In genomic region chr7:143393267-143394041, GRCh38 we compare ENCODE assay signal across 1 cellular context.
A peak's percentile ranks its signal among the peaks of the same experiment; 100 is the strongest.
TF ChIP-seq lines count a peak whose summit lies in the region.

No MANE protein-coding gene starts in this region.

TF ChIP-seq in HepG2, 621 proteins besides CTCF, POLR2A, EP300 and RAD21 (continued from another document and continues in another):
- TF ChIP-seq, protein P1, sequence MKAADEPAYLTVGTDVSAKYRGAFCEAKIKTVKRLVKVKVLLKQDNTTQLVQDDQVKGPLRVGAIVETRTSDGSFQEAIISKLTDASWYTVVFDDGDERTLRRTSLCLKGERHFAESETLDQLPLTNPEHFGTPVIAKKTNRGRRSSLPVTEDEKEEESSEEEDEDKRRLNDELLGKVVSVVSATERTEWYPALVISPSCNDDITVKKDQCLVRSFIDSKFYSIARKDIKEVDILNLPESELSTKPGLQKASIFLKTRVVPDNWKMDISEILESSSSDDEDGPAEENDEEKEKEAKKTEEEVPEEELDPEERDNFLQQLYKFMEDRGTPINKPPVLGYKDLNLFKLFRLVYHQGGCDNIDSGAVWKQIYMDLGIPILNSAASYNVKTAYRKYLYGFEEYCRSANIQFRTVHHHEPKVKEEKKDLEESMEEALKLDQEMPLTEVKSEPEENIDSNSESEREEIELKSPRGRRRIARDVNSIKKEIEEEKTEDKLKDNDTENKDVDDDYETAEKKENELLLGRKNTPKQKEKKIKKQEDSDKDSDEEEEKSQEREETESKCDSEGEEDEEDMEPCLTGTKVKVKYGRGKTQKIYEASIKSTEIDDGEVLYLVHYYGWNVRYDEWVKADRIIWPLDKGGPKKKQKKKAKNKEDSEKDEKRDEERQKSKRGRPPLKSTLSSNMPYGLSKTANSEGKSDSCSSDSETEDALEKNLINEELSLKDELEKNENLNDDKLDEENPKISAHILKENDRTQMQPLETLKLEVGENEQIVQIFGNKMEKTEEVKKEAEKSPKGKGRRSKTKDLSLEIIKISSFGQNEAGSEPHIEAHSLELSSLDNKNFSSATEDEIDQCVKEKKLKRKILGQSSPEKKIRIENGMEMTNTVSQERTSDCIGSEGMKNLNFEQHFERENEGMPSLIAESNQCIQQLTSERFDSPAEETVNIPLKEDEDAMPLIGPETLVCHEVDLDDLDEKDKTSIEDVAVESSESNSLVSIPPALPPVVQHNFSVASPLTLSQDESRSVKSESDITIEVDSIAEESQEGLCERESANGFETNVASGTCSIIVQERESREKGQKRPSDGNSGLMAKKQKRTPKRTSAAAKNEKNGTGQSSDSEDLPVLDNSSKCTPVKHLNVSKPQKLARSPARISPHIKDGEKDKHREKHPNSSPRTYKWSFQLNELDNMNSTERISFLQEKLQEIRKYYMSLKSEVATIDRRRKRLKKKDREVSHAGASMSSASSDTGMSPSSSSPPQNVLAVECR (CRISPR knock-in tag; IDR thresholded peaks at IDR 0.05; ENCODE audit: borderline replicate concordance): peak; percentile 58; the same call in 1 of the 2 replicates
- TF ChIP-seq GATAD2A (CRISPR knock-in tag; IDR thresholded peaks at IDR 0.05): peak; percentile 91
- TF ChIP-seq SMAD3 (CRISPR knock-in tag; IDR thresholded peaks at IDR 0.05): peak; percentile 65; the same call in 1 of the 2 replicates
- no peak for TF ChIP-seq DNMT3B (CRISPR knock-in tag; conservative IDR thresholded peaks at IDR 0.05)
- TF ChIP-seq KAT8 (CRISPR knock-in tag; IDR thresholded peaks at IDR 0.05): peak; percentile 67; the same call in 1 of the 2 replicates
- peak; percentile 44 for TF ChIP-seq FOSL2 (CRISPR knock-in tag; IDR thresholded peaks at IDR 0.05)
- TF ChIP-seq LCORL (IDR thresholded peaks at IDR 0.05): no peak
- peak; percentile 59 for TF ChIP-seq LCORL (CRISPR knock-in tag; IDR thresholded peaks at IDR 0.05)
- TF ChIP-seq CC2D1A (CRISPR knock-in tag; IDR thresholded peaks at IDR 0.05): no peak
- TF ChIP-seq ZNF547 (CRISPR knock-in tag; IDR thresholded peaks at IDR 0.05): 0 out of 2 replicates have a peak, but pooled peaks have one; percentile 55
- TF ChIP-seq PPARG (CRISPR knock-in tag; conservative IDR thresholded peaks at IDR 0.05): 0 out of 2 replicates have a peak, but pooled peaks have one; percentile 36
- TF ChIP-seq, protein P2, sequence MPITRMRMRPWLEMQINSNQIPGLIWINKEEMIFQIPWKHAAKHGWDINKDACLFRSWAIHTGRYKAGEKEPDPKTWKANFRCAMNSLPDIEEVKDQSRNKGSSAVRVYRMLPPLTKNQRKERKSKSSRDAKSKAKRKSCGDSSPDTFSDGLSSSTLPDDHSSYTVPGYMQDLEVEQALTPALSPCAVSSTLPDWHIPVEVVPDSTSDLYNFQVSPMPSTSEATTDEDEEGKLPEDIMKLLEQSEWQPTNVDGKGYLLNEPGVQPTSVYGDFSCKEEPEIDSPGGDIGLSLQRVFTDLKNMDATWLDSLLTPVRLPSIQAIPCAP (CRISPR knock-in tag; IDR thresholded peaks at IDR 0.05; ENCODE audit: low read depth): no peak
- 0 out of 2 replicates have a peak, but pooled peaks have one; percentile 67 for TF ChIP-seq NR2F2 (IDR thresholded peaks at IDR 0.05; ENCODE audit: borderline replicate concordance, low read depth)
- TF ChIP-seq, protein P3, sequence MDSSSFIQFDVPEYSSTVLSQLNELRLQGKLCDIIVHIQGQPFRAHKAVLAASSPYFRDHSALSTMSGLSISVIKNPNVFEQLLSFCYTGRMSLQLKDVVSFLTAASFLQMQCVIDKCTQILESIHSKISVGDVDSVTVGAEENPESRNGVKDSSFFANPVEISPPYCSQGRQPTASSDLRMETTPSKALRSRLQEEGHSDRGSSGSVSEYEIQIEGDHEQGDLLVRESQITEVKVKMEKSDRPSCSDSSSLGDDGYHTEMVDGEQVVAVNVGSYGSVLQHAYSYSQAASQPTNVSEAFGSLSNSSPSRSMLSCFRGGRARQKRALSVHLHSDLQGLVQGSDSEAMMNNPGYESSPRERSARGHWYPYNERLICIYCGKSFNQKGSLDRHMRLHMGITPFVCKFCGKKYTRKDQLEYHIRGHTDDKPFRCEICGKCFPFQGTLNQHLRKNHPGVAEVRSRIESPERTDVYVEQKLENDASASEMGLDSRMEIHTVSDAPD (CRISPR knock-in tag; IDR thresholded peaks at IDR 0.05): peak; percentile 87
- TF ChIP-seq, protein P4, sequence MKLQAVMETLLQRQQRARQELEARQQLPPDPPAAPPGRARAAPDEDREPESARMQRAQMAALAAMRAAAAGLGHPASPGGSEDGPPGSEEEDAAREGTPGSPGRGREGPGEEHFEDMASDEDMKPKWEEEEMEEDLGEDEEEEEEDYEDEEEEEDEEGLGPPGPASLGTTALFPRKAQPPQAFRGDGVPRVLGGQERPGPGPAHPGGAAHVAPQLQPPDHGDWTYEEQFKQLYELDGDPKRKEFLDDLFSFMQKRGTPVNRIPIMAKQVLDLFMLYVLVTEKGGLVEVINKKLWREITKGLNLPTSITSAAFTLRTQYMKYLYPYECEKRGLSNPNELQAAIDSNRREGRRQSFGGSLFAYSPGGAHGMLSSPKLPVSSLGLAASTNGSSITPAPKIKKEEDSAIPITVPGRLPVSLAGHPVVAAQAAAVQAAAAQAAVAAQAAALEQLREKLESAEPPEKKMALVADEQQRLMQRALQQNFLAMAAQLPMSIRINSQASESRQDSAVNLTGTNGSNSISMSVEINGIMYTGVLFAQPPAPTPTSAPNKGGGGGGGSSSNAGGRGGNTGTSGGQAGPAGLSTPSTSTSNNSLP (IDR thresholded peaks at IDR 0.05; ENCODE audit: low read depth, low read length): peak; percentile 25; the same call in 1 of the 2 replicates
- TF ChIP-seq CREM (IDR thresholded peaks at IDR 0.05): peak; percentile 51; the same call in 1 of the 2 replicates
- TF ChIP-seq CREM (CRISPR knock-in tag; IDR thresholded peaks at IDR 0.05): no peak
- TF ChIP-seq JARID2 (CRISPR knock-in tag; IDR thresholded peaks at IDR 0.05; ENCODE audit: insufficient replicate concordance): no peak
- TF ChIP-seq ZNF275 (CRISPR knock-in tag; IDR thresholded peaks at IDR 0.05; ENCODE audit: borderline replicate concordance): no peak; the same call in 1 of the 2 replicates
- no peak for TF ChIP-seq KLF13 (CRISPR knock-in tag; IDR thresholded peaks at IDR 0.05)
- peak; percentile 100 for TF ChIP-seq SALL1 (CRISPR knock-in tag; IDR thresholded peaks at IDR 0.05)
- no peak for TF ChIP-seq CCDC6 (CRISPR knock-in tag; IDR thresholded peaks at IDR 0.05)
- 0 out of 2 replicates have a peak, but pooled peaks have one; percentile 13 for TF ChIP-seq BORCS8-MEF2B (CRISPR knock-in tag; IDR thresholded peaks at IDR 0.05)
- TF ChIP-seq, protein P5, sequence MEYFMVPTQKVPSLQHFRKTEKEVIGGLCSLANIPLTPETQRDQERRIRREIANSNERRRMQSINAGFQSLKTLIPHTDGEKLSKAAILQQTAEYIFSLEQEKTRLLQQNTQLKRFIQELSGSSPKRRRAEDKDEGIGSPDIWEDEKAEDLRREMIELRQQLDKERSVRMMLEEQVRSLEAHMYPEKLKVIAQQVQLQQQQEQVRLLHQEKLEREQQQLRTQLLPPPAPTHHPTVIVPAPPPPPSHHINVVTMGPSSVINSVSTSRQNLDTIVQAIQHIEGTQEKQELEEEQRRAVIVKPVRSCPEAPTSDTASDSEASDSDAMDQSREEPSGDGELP (IDR thresholded peaks at IDR 0.05; ENCODE audit: borderline replicate concordance, low read depth): peak; percentile 45; the same call in 1 of the 2 replicates
- TF ChIP-seq ZNF121 (CRISPR knock-in tag; IDR thresholded peaks at IDR 0.05): no peak
- TF ChIP-seq GMEB1 (CRISPR knock-in tag; IDR thresholded peaks at IDR 0.05; ENCODE audit: borderline replicate concordance): peak; percentile 34; the same call in 1 of the 2 replicates
- TF ChIP-seq ZNF660 (CRISPR knock-in tag; IDR thresholded peaks at IDR 0.05; ENCODE audit: borderline replicate concordance, low read depth): no peak
- no peak for TF ChIP-seq SOX13 (IDR thresholded peaks at IDR 0.05)
- TF ChIP-seq SOX13 (CRISPR knock-in tag; conservative IDR thresholded peaks at IDR 0.05 in 1 of 2, IDR thresholded peaks at IDR 0.05 in 1 of 2): peak in 1 of 2 experiments; percentile 80; a peak in 2 of 4 replicates
- TF ChIP-seq ZBTB7B (CRISPR knock-in tag; IDR thresholded peaks at IDR 0.05): peak; percentile 75; the same call in 1 of the 2 replicates
- peak; percentile 70 to 72 for TF ChIP-seq NR2F1 (CRISPR knock-in tag; IDR thresholded peaks at IDR 0.05)
- peak; percentile 86 for TF ChIP-seq NCOA2 (CRISPR knock-in tag; IDR thresholded peaks at IDR 0.05)
- TF ChIP-seq HMGXB3 (CRISPR knock-in tag; IDR thresholded peaks at IDR 0.05; ENCODE audit: borderline replicate concordance): peak; percentile 37; the same call in 1 of the 2 replicates
- peak; percentile 83 for TF ChIP-seq MED1 (CRISPR knock-in tag; IDR thresholded peaks at IDR 0.05)
- TF ChIP-seq, protein P6, sequence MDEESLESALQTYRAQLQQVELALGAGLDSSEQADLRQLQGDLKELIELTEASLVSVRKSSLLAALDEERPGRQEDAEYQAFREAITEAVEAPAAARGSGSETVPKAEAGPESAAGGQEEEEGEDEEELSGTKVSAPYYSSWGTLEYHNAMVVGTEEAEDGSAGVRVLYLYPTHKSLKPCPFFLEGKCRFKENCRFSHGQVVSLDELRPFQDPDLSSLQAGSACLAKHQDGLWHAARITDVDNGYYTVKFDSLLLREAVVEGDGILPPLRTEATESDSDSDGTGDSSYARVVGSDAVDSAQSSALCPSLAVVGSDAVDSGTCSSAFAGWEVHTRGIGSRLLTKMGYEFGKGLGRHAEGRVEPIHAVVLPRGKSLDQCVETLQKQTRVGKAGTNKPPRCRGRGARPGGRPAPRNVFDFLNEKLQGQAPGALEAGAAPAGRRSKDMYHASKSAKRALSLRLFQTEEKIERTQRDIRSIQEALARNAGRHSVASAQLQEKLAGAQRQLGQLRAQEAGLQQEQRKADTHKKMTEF (CRISPR knock-in tag; IDR thresholded peaks at IDR 0.05): peak; percentile 79; the same call in 1 of the 2 replicates
- peak; percentile 71; the same call in 1 of the 2 replicates for TF ChIP-seq RFXAP (CRISPR knock-in tag; IDR thresholded peaks at IDR 0.05; ENCODE audit: borderline replicate concordance)
- TF ChIP-seq ZIK1 (CRISPR knock-in tag; IDR thresholded peaks at IDR 0.05; ENCODE audit: borderline replicate concordance, low read depth): no peak
- peak; percentile 90 for TF ChIP-seq NCOR1 (IDR thresholded peaks at IDR 0.05; ENCODE audit: borderline replicate concordance, low read length)
- no peak for TF ChIP-seq ZNF598 (CRISPR knock-in tag; IDR thresholded peaks at IDR 0.05; ENCODE audit: borderline replicate concordance)
- TF ChIP-seq HMG20B (CRISPR knock-in tag; conservative IDR thresholded peaks at IDR 0.05): peak; percentile 63; the same call in 1 of the 2 replicates
- TF ChIP-seq, protein P7, sequence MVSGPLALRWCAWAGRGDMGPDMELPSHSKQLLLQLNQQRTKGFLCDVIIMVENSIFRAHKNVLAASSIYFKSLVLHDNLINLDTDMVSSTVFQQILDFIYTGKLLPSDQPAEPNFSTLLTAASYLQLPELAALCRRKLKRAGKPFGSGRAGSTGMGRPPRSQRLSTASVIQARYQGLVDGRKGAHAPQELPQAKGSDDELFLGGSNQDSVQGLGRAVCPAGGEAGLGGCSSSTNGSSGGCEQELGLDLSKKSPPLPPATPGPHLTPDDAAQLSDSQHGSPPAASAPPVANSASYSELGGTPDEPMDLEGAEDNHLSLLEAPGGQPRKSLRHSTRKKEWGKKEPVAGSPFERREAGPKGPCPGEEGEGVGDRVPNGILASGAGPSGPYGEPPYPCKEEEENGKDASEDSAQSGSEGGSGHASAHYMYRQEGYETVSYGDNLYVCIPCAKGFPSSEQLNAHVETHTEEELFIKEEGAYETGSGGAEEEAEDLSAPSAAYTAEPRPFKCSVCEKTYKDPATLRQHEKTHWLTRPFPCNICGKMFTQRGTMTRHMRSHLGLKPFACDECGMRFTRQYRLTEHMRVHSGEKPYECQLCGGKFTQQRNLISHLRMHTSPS (CRISPR knock-in tag; IDR thresholded peaks at IDR 0.05; ENCODE audit: low read depth): peak; percentile 72; the same call in 1 of the 2 replicates
- TF ChIP-seq SALL2 (CRISPR knock-in tag; IDR thresholded peaks at IDR 0.05): no peak
